Comparison of ENCODE assay signal across 1 cellular context in the genomic region with DNA sequence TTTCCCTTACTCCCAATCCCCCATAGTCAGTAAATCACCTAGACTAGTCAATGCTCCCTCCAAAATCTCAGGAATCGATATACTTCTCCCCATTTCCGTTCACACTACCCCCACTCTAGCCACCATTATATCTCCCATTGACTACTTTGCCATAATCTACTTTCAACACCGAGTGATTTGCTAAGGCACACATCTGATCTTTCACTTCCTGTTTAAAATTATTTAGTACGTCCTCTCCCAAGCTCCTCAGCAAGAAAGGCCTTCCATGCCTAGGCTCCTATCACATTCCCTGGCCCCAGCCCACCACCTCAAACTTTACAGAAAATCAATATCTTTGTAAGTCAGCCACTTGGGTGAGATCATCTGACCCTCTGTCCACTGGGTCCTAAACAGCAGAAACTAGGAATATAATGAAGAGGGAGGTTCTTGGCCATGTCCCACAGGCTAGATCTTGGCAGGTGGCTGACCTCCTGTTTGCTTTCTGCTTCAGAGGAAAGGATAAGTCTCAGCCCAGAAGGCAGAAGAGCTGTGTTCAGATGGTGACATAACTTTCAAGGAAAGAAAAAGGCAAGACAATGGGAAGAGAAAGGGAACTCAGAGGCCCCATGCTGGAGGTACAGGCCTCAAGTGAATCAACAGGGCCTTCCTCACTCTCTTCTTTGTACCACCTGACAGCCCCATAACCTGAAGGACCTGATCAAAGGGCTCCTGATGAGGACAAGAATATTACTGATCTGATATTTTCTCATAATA.
TF ChIP-seq lines count a peak whose summit lies in the region.

No MANE protein-coding gene starts in this region.

TF ChIP-seq in K562, 482 proteins besides CTCF, POLR2A, EP300 and RAD21 (continued from another document and continues in another):
- TF ChIP-seq ZNF592 (IDR thresholded peaks at IDR 0.05) (peak; percentile 81), SMAD1 (IDR thresholded peaks at IDR 0.05; ENCODE audit: low read depth, low read length, partially characterized antibody) (no peak), SPI1 (IDR thresholded peaks at IDR 0.05; ENCODE audit: borderline replicate concordance, low read depth, low read length) (0 out of 2 replicates have a peak, but pooled peaks have one; percentile 51), ZNF395 (CRISPR knock-in tag; IDR thresholded peaks at IDR 0.05) (0 out of 2 replicates have a peak, but pooled peaks have one; percentile 53), MCM3 (IDR thresholded peaks at IDR 0.05) (no peak), SIX5 (IDR thresholded peaks at IDR 0.05; ENCODE audit: borderline replicate concordance in 1 of 2, insufficient read depth in 1 of 2, low read depth in 1 of 2, low read length in 2 of 2) (no peak), UBTF (IDR thresholded peaks at IDR 0.05; ENCODE audit: borderline replicate concordance in 1 of 2, low read depth in 2 of 2, low read length in 2 of 2) (0 out of 4 replicates have a peak, but pooled peaks of 1 of the 2 experiments have one; percentile 34), ZNF766 (CRISPR knock-in tag; conservative IDR thresholded peaks at IDR 0.05) (peak; percentile 80), MEF2D (tag; conservative IDR thresholded peaks at IDR 0.05; ENCODE audit: low read depth) (peak; percentile 12; the same call in 1 of the 2 replicates), HDAC1 (IDR thresholded peaks at IDR 0.05) (0 out of 4 replicates have a peak, but pooled peaks of 1 of the 2 experiments have one; percentile 16), HDGF (IDR thresholded peaks at IDR 0.05) (peak; percentile 60; the same call in 1 of the 2 replicates), MLLT1 (IDR thresholded peaks at IDR 0.05) (0 out of 4 replicates have a peak, but pooled peaks have one; percentile 15 to 60), ZNF311 (CRISPR knock-in tag; IDR thresholded peaks at IDR 0.05) (0 out of 2 replicates have a peak, but pooled peaks have one; percentile 7), ARID1B (IDR thresholded peaks at IDR 0.05) (peak; percentile 50; the same call in 1 of the 2 replicates), ZNF384 (IDR thresholded peaks at IDR 0.05; ENCODE audit: low read depth, low read length) (no peak), SP1 (CRISPR knock-in tag; IDR thresholded peaks at IDR 0.05) (no peak), ZFP30 (CRISPR knock-in tag; IDR thresholded peaks at IDR 0.05; ENCODE audit: borderline replicate concordance) (no peak)
- TF ChIP-seq, protein P1, sequence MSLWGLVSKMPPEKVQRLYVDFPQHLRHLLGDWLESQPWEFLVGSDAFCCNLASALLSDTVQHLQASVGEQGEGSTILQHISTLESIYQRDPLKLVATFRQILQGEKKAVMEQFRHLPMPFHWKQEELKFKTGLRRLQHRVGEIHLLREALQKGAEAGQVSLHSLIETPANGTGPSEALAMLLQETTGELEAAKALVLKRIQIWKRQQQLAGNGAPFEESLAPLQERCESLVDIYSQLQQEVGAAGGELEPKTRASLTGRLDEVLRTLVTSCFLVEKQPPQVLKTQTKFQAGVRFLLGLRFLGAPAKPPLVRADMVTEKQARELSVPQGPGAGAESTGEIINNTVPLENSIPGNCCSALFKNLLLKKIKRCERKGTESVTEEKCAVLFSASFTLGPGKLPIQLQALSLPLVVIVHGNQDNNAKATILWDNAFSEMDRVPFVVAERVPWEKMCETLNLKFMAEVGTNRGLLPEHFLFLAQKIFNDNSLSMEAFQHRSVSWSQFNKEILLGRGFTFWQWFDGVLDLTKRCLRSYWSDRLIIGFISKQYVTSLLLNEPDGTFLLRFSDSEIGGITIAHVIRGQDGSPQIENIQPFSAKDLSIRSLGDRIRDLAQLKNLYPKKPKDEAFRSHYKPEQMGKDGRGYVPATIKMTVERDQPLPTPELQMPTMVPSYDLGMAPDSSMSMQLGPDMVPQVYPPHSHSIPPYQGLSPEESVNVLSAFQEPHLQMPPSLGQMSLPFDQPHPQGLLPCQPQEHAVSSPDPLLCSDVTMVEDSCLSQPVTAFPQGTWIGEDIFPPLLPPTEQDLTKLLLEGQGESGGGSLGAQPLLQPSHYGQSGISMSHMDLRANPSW (CRISPR knock-in tag; IDR thresholded peaks at IDR 0.05), result no peak
- TF ChIP-seq, protein P2, sequence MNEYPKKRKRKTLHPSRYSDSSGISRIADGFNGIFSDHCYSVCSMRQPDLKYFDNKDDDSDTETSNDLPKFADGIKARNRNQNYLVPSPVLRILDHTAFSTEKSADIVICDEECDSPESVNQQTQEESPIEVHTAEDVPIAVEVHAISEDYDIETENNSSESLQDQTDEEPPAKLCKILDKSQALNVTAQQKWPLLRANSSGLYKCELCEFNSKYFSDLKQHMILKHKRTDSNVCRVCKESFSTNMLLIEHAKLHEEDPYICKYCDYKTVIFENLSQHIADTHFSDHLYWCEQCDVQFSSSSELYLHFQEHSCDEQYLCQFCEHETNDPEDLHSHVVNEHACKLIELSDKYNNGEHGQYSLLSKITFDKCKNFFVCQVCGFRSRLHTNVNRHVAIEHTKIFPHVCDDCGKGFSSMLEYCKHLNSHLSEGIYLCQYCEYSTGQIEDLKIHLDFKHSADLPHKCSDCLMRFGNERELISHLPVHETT (CRISPR knock-in tag; conservative IDR thresholded peaks at IDR 0.05 in 1 of 2, IDR thresholded peaks at IDR 0.05 in 1 of 2), result peak in 1 of 2 experiments; percentile 58; a peak in 2 of 4 replicates
